ENCODE assay signal across 8 cellular contexts in the genomic region with DNA sequence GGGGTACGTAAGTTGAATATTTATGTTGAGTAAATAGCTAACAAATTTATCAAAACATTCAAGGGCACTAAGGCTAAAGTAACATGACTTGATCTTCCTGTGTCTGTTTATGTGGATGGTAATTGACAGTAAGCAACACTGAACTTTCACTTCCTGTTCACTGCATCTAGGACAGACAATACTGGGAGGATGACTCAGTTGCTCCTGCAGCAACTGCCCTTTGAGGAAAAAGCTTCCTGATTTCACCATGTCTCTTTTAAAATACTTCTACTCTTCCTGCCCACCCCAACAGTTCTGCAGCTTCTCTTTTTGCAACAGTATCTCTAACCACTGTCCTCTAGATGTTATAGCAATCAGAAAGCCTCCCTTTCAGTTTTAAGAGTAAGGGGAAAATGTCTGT.
DNase-seq lines count a peak whose midpoint lies in the region; ATAC-seq and TF ChIP-seq lines count a peak whose summit lies in the region.

No MANE protein-coding gene starts in this region.

- peak overlapping the region; percentile 58 for H3K4me2 ChIP-seq in hepatocyte

- H3K27me3 ChIP-seq in hepatocyte: no peaks in the 10 kb centered on the region

- WGBS in hepatocyte (ENCODE audit: low lambda C conversion rate, missing lambda C conversion rate): 44% methylated on average over 1 of the region's 1 CpG

- no peak for TF ChIP-seq CTCF in hepatocyte (IDR thresholded peaks at IDR 0.05; ENCODE audit: poor library complexity)

- no peaks in the 10 kb centered on the region for H3K79me2 ChIP-seq in hepatocyte

- no peaks in the 10 kb centered on the region for H3K36me3 Mint-ChIP-seq in effector memory CD8-positive, alpha-beta T cell (ENCODE audit: insufficient read depth)

- no peaks in the 10 kb centered on the region for H3K9me2 ChIP-seq in hepatocyte (replicated peaks; ENCODE audit: insufficient read depth)

- H3K27me3 Mint-ChIP-seq in effector memory CD8-positive, alpha-beta T cell: no peaks in the 10 kb centered on the region

- no peaks in the 10 kb centered on the region for H3K9me3 ChIP-seq in hepatocyte (ENCODE audit: low read depth)

- no peaks in the 10 kb centered on the region for H3K4me1 Mint-ChIP-seq in effector memory CD8-positive, alpha-beta T cell (ENCODE audit: low read depth in 2 of 2)

- H2AFZ ChIP-seq in hepatocyte: no peak overlapping the region

- no peak overlapping the region for H3K4me3 Mint-ChIP-seq in effector memory CD8-positive, alpha-beta T cell

- no peak overlapping the region for H3K27ac Mint-ChIP-seq in effector memory CD8-positive, alpha-beta T cell

- H3K9me3 Mint-ChIP-seq in effector memory CD8-positive, alpha-beta T cell: peaks cover 10 to 17% of the 10 kb centered on the region in 2 donors

- H3K27ac ChIP-seq in hepatocyte: peak overlapping the region; percentile 54

- H3K36me3 ChIP-seq in hepatocyte (replicated peaks; ENCODE audit: insufficient read depth, low read depth): no peaks in the 10 kb centered on the region

- DNase-seq in RPMI8226 (peak; percentile 75), hepatocyte (ENCODE audit: low spot score) (peak; percentile 23), cerebellar cortex (ENCODE audit: low spot score) (no peak)
- no peak for DNase-seq in stimulated activated CD4-positive, alpha-beta T cell treated with anti-CD3 and anti-CD28 coated beads, Interleukin-12 subunit alpha, Interleukin-12 subunit beta, amount 100 ng/mL, for 4 hours
- no peak for DNase-seq in NK-92 treated with Interleukin-12 subunit alpha and Interleukin-12 subunit beta, amount 100 ng/mL, for 24 hours (lab: John Stamatoyannopoulos, UW)
- no peak for DNase-seq in effector memory CD8-positive, alpha-beta T cell

- H3K4me3 ChIP-seq in hepatocyte: no peak overlapping the region

- no peaks in the 10 kb centered on the region for H4K20me1 ChIP-seq in hepatocyte (ENCODE audit: insufficient read depth, poor library complexity, severe bottlenecking)

- no peaks in the 10 kb centered on the region for H3K4me1 ChIP-seq in hepatocyte (ENCODE audit: insufficient read depth)

- ATAC-seq in GM18498 (IDR thresholded peaks at IDR 0.05; ENCODE audit: unreplicated experiment) (peak; percentile 68), HG02970 (IDR thresholded peaks at IDR 0.05; ENCODE audit: low FRiP score, unreplicated experiment) (peak; percentile 60)
- ATAC-seq in effector memory CD8-positive, alpha-beta T cell (replicated peaks): no peak

Comparison
In these comparisons a context has a peak if more than half of its experiments do, and no peak if none do; other contexts are left out.
1. DNase-seq: peak in RPMI8226 (single experiment) and hepatocyte (single experiment); none in stimulated activated CD4-positive, alpha-beta T cell treated with anti-CD3 and anti-CD28 coated beads, Interleukin-12 subunit alpha, Interleukin-12 subunit beta, amount 100 ng/mL, for 4 hours (single experiment), NK-92 treated with Interleukin-12 subunit alpha and Interleukin-12 subunit beta, amount 100 ng/mL, for 24 hours (single experiment), effector memory CD8-positive, alpha-beta T cell (0 of 3) and cerebellar cortex (single experiment).